ENCODE assay signal across 8 cellular contexts in the genomic region with DNA sequence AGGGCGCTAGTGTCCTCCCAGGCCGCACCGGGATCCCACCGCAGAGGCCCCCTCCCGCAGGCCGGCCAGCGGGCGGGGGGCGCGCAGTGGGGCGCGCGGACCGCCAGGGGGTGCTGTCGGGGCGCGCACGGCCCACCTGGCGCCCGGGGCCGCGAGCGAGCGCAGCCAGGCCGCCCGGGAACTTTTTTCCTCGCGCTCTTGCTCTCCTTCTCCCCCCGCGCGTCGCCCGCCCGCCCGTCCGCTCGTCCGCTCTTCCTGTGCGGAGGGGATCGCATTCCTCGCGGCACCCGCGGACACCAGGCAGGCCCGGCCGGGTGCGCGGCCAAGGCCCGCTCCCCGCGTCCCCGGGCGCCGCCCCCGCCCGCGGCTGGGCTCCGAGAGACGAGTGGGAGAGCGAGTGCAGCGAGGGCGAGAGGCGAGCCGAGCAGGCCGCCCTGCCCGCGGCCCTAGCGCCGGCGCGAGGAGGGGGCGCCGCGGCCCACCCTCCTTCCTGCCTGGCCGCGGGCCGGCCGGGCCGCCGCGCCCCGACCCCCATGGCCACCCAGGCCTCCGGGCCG. TPM values are rescaled to one million over a fixed set of nuclear protein-coding genes. Genes with fewer than 3 reads are reported as not detected.
DNase-seq lines count a peak whose midpoint lies in the region; ATAC-seq and TF ChIP-seq lines count a peak whose summit lies in the region.

A gene with protein sequence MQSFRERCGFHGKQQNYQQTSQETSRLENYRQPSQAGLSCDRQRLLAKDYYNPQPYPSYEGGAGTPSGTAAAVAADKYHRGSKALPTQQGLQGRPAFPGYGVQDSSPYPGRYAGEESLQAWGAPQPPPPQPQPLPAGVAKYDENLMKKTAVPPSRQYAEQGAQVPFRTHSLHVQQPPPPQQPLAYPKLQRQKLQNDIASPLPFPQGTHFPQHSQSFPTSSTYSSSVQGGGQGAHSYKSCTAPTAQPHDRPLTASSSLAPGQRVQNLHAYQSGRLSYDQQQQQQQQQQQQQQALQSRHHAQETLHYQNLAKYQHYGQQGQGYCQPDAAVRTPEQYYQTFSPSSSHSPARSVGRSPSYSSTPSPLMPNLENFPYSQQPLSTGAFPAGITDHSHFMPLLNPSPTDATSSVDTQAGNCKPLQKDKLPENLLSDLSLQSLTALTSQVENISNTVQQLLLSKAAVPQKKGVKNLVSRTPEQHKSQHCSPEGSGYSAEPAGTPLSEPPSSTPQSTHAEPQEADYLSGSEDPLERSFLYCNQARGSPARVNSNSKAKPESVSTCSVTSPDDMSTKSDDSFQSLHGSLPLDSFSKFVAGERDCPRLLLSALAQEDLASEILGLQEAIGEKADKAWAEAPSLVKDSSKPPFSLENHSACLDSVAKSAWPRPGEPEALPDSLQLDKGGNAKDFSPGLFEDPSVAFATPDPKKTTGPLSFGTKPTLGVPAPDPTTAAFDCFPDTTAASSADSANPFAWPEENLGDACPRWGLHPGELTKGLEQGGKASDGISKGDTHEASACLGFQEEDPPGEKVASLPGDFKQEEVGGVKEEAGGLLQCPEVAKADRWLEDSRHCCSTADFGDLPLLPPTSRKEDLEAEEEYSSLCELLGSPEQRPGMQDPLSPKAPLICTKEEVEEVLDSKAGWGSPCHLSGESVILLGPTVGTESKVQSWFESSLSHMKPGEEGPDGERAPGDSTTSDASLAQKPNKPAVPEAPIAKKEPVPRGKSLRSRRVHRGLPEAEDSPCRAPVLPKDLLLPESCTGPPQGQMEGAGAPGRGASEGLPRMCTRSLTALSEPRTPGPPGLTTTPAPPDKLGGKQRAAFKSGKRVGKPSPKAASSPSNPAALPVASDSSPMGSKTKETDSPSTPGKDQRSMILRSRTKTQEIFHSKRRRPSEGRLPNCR (N-terminal part only) (plus strand): TSS at position 272 of the 557 bp plus-strand sequence. CDS start 111,491 bp downstream, outside the sequence.

- POLR2A ChIA-PET in PC-9 (lab: Charles Lee; ENCODE audit: unreplicated experiment), result no interaction called here

- ATAC-seq in GM19397 (IDR thresholded peaks at IDR 0.05; ENCODE audit: unreplicated experiment) (peak; percentile 60), esophagus mucosa (peak; percentile 61)
- ATAC-seq in activated T-cell treated with anti-CD3 and anti-CD28 coated beads, Interleukin-2, amount 50 U/mL, for 4 hours, result peak; percentile 71 to 72

- peaks cover 9 to 13% of the 10 kb centered on the region in 2 donors for H3K36me3 Mint-ChIP-seq in CD14-positive monocyte
- no peaks in the 10 kb centered on the region for H3K36me3 Mint-ChIP-seq in activated T-cell treated with anti-CD3 and anti-CD28 coated beads, Interleukin-2, amount 50 U/mL, for 4 hours (ENCODE audit: insufficient read depth)

- H3K27me3 Mint-ChIP-seq in CD14-positive monocyte (ENCODE audit: low read depth in 3 of 3), result peaks cover 3 to 10% (median 4%) of the 10 kb centered on the region in 3 donors
- H3K27me3 Mint-ChIP-seq in activated T-cell treated with anti-CD3 and anti-CD28 coated beads, Interleukin-2, amount 50 U/mL, for 4 hours (ENCODE audit: low read depth), result no peaks in the 10 kb centered on the region

- TF ChIP-seq CTCF in CD14-positive monocyte (IDR thresholded peaks at IDR 0.05), result peak; percentile 78
- no peak; the same call in 1 of the 2 replicates for TF ChIP-seq CTCF in PC-9 (conservative IDR thresholded peaks at IDR 0.05)

- peaks cover 44% of the 10 kb centered on the region for H3K79me2 ChIP-seq in PC-9 (ENCODE audit: low read depth)

- H3K36me3 ChIP-seq in HUES6 (ENCODE audit: control insufficient read depth, insufficient read depth, low read length) (no peaks in the 10 kb centered on the region), PC-9 (ENCODE audit: low read depth) (no peaks in the 10 kb centered on the region), mucosa of rectum (ENCODE audit: control insufficient read depth in 2 of 2, insufficient read depth in 2 of 2, low read length in 2 of 2) (no peaks in the 10 kb centered on the region)

- H3K9ac ChIP-seq in HUES6 (ENCODE audit: low read length), result peak within 1 kb of the TSS; percentile 63
- peak within 1 kb of the TSS; percentile 63 to 78 for H3K9ac ChIP-seq in mucosa of rectum (ENCODE audit: low read depth in 1 of 2, low read length in 2 of 2)

- peaks cover 33% of the 10 kb centered on the region for H3K4me1 Mint-ChIP-seq in CD14-positive monocyte
- H3K4me1 Mint-ChIP-seq in activated T-cell treated with anti-CD3 and anti-CD28 coated beads, Interleukin-2, amount 50 U/mL, for 4 hours (ENCODE audit: low read depth), result peaks cover 30% of the 10 kb centered on the region

- H3K27me3 ChIP-seq in HUES6 (ENCODE audit: control insufficient read depth, insufficient read depth, low read length), result peaks cover 91% of the 10 kb centered on the region
- H3K27me3 ChIP-seq in PC-9 (ENCODE audit: insufficient read depth, low read depth), result no peaks in the 10 kb centered on the region
- H3K27me3 ChIP-seq in mucosa of rectum (ENCODE audit: control insufficient read depth in 2 of 2, insufficient read depth in 2 of 2, low read length in 2 of 2), result no peaks in the 10 kb centered on the region

- peak within 1 kb of the TSS; percentile 73 to 95 (median 89) for H3K27ac Mint-ChIP-seq in CD14-positive monocyte

- H3K4me3 ChIP-seq in HUES6 (ENCODE audit: low read depth, low read length) (peak within 1 kb of the TSS; percentile 60), PC-9 (peak within 1 kb of the TSS; percentile 73), mucosa of rectum (ENCODE audit: low read length in 2 of 2) (peak within 1 kb of the TSS; percentile 72 to 76)

- intact Hi-C loops in CD14-positive monocyte (cut with micrococcal nuclease), result loop anchor here in 1 of 2 donors (2.0 to 10.0 kb wide), 4 partner anchors 71 to 356 kb away; a partner anchor contains a TSS
- intact Hi-C loops in PC-9 (cut with micrococcal nuclease; ENCODE audit: unreplicated experiment), result loop anchor here (1.0 to 2.0 kb wide), 5 partner anchors 93 to 352 kb away; no protein-coding TSS in a partner anchor

- H3K4me3 Mint-ChIP-seq in CD14-positive monocyte, result peak within 1 kb of the TSS; percentile 90 to 92
- peak within 1 kb of the TSS; percentile 87 for H3K4me3 Mint-ChIP-seq in activated T-cell treated with anti-CD3 and anti-CD28 coated beads, Interleukin-2, amount 50 U/mL, for 4 hours

- peaks cover 39% of the 10 kb centered on the region for H3F3A ChIP-seq in PC-9 (ENCODE audit: insufficient read depth, low read depth)

- no TSS peak for BruUV-seq in PC-9 (replicated peaks; lab: Mats Ljungman, UMichigan)

- H3K9me3 ChIP-seq in HUES6 (ENCODE audit: control insufficient read depth, insufficient read depth, low read depth, low read length), result no peaks in the 10 kb centered on the region
- H3K9me3 ChIP-seq in PC-9 (ENCODE audit: insufficient read depth, low read depth), result no peaks in the 10 kb centered on the region
- H3K9me3 ChIP-seq in mucosa of rectum (ENCODE audit: control insufficient read depth in 2 of 2, low read length in 2 of 2), result no peaks in the 10 kb centered on the region

- no peak within 1 kb of the TSS; the same call in 1 of the 2 replicates for H3K27ac ChIP-seq in HUES6 (ENCODE audit: low read depth, low read length)
- H3K27ac ChIP-seq in PC-9, result peak within 1 kb of the TSS; percentile 64
- H3K27ac ChIP-seq in mucosa of rectum (ENCODE audit: low read depth in 2 of 2, low read length in 2 of 2), result peak within 1 kb of the TSS; percentile 80 to 82

- H3K9me3 Mint-ChIP-seq in CD14-positive monocyte, result peaks cover 0 to 2% (median 0%) of the 10 kb centered on the region in 7 donors
- no peaks in the 10 kb centered on the region for H3K9me3 Mint-ChIP-seq in activated T-cell treated with anti-CD3 and anti-CD28 coated beads, Interleukin-2, amount 50 U/mL, for 4 hours

- H4K20me1 ChIP-seq in PC-9 (ENCODE audit: insufficient read depth), result no peaks in the 10 kb centered on the region

- DNase-seq in CD14-positive monocyte (ENCODE audit: low spot score) (no peak), PC-9 (peak; percentile 65 to 85)
- DNase-seq in activated T-cell treated with anti-CD3 and anti-CD28 coated beads, Interleukin-2, amount 50 U/mL, for 4 hours, result peak; percentile 65
- peak; percentile 47 to 49 for DNase-seq in stimulated activated CD8-positive, alpha-beta memory T cell treated with anti-CD3 and anti-CD28 coated beads, Interleukin-7, amount 100 ng/mL, for 1 hour (ENCODE audit: low read depth in 2 of 2)

- peak within 1 kb of the TSS; percentile 95 for H3K4me2 ChIP-seq in PC-9

- H3K9me2 ChIP-seq in PC-9 (ENCODE audit: insufficient read depth), result no peaks in the 10 kb centered on the region

- peak within 1 kb of the TSS; percentile 81 for H2AFZ ChIP-seq in PC-9

- CTCF ChIA-PET in PC-9 (lab: Charles Lee), result interaction anchor here (0.6 kb wide), 1 partner anchor 109 kb away, joined by 5 read pairs; no protein-coding TSS in a partner anchor

- H3K4me1 ChIP-seq in HUES6 (ENCODE audit: control insufficient read depth, insufficient read depth, low read length) (peaks cover 27% of the 10 kb centered on the region), PC-9 (replicated peaks; ENCODE audit: insufficient read depth) (peaks cover 48% of the 10 kb centered on the region), mucosa of rectum (ENCODE audit: control insufficient read depth in 2 of 2, insufficient read depth in 2 of 2, low read length in 2 of 2) (peaks cover 22 to 25% of the 10 kb centered on the region in 2 donors)

RNA-seq across cellular contexts. Expression of the gene that starts here (rescaled TPM):
- 1 to 10 TPM in 1 of 2 donors, under 1 TPM in 1; 0.89 to 1.5 TPM for polyA plus RNA-seq in CD14-positive monocyte
- total RNA-seq in PC-9 (2021) (86.3 and 92.9 TPM in 2 replicates), esophagus mucosa (20.4 TPM)
- total RNA-seq in activated T-cell treated with anti-CD3 and anti-CD28 coated beads, Interleukin-2, amount 50 U/mL, for 4 hours, result 10 to 100 TPM; 19.9 to 22.4 (median 20.1) TPM
